16 cellular contexts compared by ENCODE assay signal in the genomic region with DNA sequence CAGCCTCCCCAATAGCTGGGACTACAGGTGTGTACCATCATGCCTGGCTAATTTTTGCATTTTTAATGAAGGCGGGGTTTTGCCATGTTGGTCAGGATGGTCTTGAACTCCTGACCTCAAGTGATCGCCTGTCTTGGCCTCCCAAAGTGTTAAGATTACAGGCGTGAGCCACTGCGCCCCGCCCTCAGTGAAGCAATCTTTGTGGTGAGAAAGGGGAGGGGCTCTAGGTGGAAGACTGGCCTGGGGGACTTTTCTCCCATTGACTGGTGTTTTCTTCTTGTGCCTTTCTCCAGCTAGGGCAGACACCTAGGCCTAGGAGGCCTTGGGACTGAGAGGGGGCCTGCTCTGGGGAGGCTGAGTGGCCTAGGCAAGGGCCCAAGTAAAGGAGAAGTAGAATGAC.
A peak's percentile ranks its signal among the peaks of the same experiment; 100 is the strongest.
DNase-seq lines count a peak whose midpoint lies in the region; ATAC-seq and TF ChIP-seq lines count a peak whose summit lies in the region.
"Had no signal": no experiment of that assay in that cellular context is flagged by ENCODE, and none has a peak within 500 bp of the region (broad histone marks: within the 10 kb centered on the region; RNA-seq: fewer than 3 reads in every experiment).

No MANE protein-coding gene starts in this region.

- ATAC-seq in RWPE2 (ENCODE audit: low read depth) (peak; percentile 64), mucosa of descending colon (no peak)

- no peaks in the 10 kb centered on the region for H3K27me3 ChIP-seq in HL-60 (ENCODE audit: insufficient read depth, poor library complexity, severe bottlenecking)
- H3K27me3 ChIP-seq in RWPE2 (ENCODE audit: insufficient read depth, poor library complexity, severe bottlenecking): no peaks in the 10 kb centered on the region
- H3K27me3 ChIP-seq: MG63 had no signal

- H3K36me3 ChIP-seq in RWPE2 (ENCODE audit: low read depth) (peaks cover 12% of the 10 kb centered on the region), mucosa of descending colon (ENCODE audit: low read depth) (no peaks in the 10 kb centered on the region)
- H3K36me3 ChIP-seq: MG63 had no signal

- intact Hi-C loops in mucosa of descending colon (cut with DNase I, micrococcal nuclease): no loop called here

- H3K9me3 ChIP-seq in RWPE2 (ENCODE audit: severe bottlenecking) (no peaks in the 10 kb centered on the region), mucosa of descending colon (no peaks in the 10 kb centered on the region)
- H3K9me3 ChIP-seq: MG63 had no signal

- no peak overlapping the region for H3K4me3 ChIP-seq in HL-60 (replicated peaks; ENCODE audit: insufficient read depth, low read length)
- H3K4me3 ChIP-seq in RWPE2 (ENCODE audit: severe bottlenecking): no peak overlapping the region
- no peak overlapping the region for H3K4me3 ChIP-seq in fibroblast of the aortic adventitia (ENCODE audit: low read depth, low read length)
- no peak overlapping the region for H3K4me3 ChIP-seq in mucosa of descending colon
- H3K4me3 ChIP-seq: MG63 had no signal

- H3K27ac ChIP-seq in HL-60 (replicated peaks) (no peak overlapping the region; the same call in 1 of the 2 replicates), RWPE2 (ENCODE audit: poor library complexity, severe bottlenecking) (no peak overlapping the region)
- H3K27ac ChIP-seq: epithelial cell of prostate had no signal

- H3K4me1 ChIP-seq in RWPE2 (ENCODE audit: insufficient read depth, poor library complexity, severe bottlenecking) (no peaks in the 10 kb centered on the region), mucosa of descending colon (ENCODE audit: low read depth) (no peaks in the 10 kb centered on the region)

- DNase-seq in AML-193 (lab: John Stamatoyannopoulos, UW) (peak; percentile 18 to 36), HL-60 (ENCODE audit: low read depth in 1 of 2, low spot score in 1 of 2) (peak; percentile 39 to 79), RWPE2 (ENCODE audit: low spot score) (no peak), fibroblast of the aortic adventitia (ENCODE audit: low read depth) (peak; percentile 18), NCI-H510A (lab: John Stamatoyannopoulos, UW) (no peak), mucosa of descending colon (no peak), NCI-H446 (lab: John Stamatoyannopoulos, UW) (no peak), dedifferentiated amniotic fluid mesenchymal stem cell (ENCODE audit: extremely low spot score) (no peak)
- DNase-seq: activated CD4-positive, alpha-beta T cell treated with anti-CD3 and anti-CD28 coated beads for 1 hour; COR-L47; H7; MG63; NCI-H748 treated with DMSO at 0.1 percent for 48 hours; nephron progenitor cell; stimulated activated CD4-positive, alpha-beta T cell treated with anti-CD3 and anti-CD28 coated beads, Interleukin-15, amount 100 ng/mL, for 24 hours had no signal

- TF ChIP-seq CTCF in HL-60 (IDR thresholded peaks at IDR 0.05; ENCODE audit: insufficient read depth, low read length) (no peak), RWPE2 (IDR thresholded peaks at IDR 0.05; ENCODE audit: poor library complexity, severe bottlenecking) (no peak), fibroblast of the aortic adventitia (IDR thresholded peaks at IDR 0.05; ENCODE audit: insufficient read depth, low read length) (no peak), mucosa of descending colon (IDR thresholded peaks at IDR 0.05) (no peak)

Comparison
In these comparisons a context has a peak if more than half of its experiments do, and no peak if none do; other contexts are left out.
1. DNase-seq: peak in AML-193 (2 of 2), HL-60 (2 of 2) and fibroblast of the aortic adventitia (single experiment); none in RWPE2 (single experiment), NCI-H510A (single experiment), mucosa of descending colon (0 of 3), NCI-H446 (0 of 2) and dedifferentiated amniotic fluid mesenchymal stem cell (single experiment).